In the genomic region with DNA sequence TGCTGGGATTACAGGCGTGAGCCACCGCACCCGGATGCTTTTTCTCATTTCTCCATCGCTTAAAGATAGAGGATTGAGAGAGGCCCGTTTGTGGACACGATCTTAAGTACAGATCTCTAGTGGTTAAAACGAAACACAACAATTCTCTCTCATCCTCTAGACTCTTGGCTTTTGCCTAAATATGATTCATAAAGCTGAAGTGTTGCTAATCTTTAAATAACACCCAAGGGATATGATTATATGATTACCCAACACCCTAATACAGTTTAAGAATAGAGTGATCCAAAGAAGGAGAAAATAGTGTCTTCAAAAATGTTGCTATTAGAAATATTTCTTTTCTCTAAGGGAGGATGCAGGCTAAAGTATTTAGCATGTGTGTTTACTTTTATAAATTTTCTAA, we compare ENCODE assay signal across 17 cellular contexts. TPM values are rescaled to one million over a fixed set of nuclear protein-coding genes. Genes with fewer than 3 reads are reported as not detected.
DNase-seq lines count a peak whose midpoint lies in the region; FAIRE-seq and TF ChIP-seq lines count a peak whose summit lies in the region.
"Had no signal": no experiment of that assay in that cellular context is flagged by ENCODE, and none has a peak within 500 bp of the region (broad histone marks: within the 10 kb centered on the region; RNA-seq: fewer than 3 reads in every experiment).

No MANE protein-coding gene starts in this region.

- no peak for TF ChIP-seq CTCF in fibroblast of the aortic adventitia (IDR thresholded peaks at IDR 0.05; ENCODE audit: insufficient read depth, low read length)
- peak; percentile 23 for TF ChIP-seq CTCF in osteoblast (IDR thresholded peaks at IDR 0.05; ENCODE audit: extremely low read depth, low read depth, low read length)
- TF ChIP-seq CTCF in kidney (IDR thresholded peaks at IDR 0.05; ENCODE audit: borderline replicate concordance, extremely low read depth, insufficient read depth): no peak

- H3K27ac ChIP-seq in osteoblast (ENCODE audit: low read depth, low read length) (peak overlapping the region; percentile 93), kidney (ENCODE audit: low read depth in 2 of 2, low read length in 2 of 2) (no peak overlapping the region)
- H3K27ac ChIP-seq: KMS-11, vagina had no signal

- no peaks in the 10 kb centered on the region for H3K27me3 ChIP-seq in osteoblast (ENCODE audit: insufficient read depth, low read length)
- no peaks in the 10 kb centered on the region for H3K27me3 ChIP-seq in H7 (ENCODE audit: control insufficient read depth, insufficient read depth, low read length)
- H3K27me3 ChIP-seq: BE2C, vagina had no signal

- FAIRE-seq in kidney (lab: Jason Lieb, UNC): no peak
- FAIRE-seq: small intestine had no signal

- H3K4me1 ChIP-seq in osteoblast (ENCODE audit: insufficient read depth, low read length) (peaks cover 26% of the 10 kb centered on the region), kidney (ENCODE audit: control insufficient read depth in 1 of 2, insufficient read depth in 1 of 2, low read depth in 1 of 2, low read length in 2 of 2) (no peaks in the 10 kb centered on the region)
- H3K4me1 ChIP-seq: BE2C, vagina had no signal

- peak overlapping the region; percentile 66 for H3K4me2 ChIP-seq in osteoblast (ENCODE audit: insufficient read depth, low read length)
- H3K4me2 ChIP-seq: KMS-11 had no signal

- H3K9ac ChIP-seq in kidney (ENCODE audit: low read length in 2 of 2): no peak overlapping the region
- H3K9ac ChIP-seq: KMS-11 had no signal

- intact Hi-C loops in kidney (cut with DNase I): no loop called here

- H3K9me3 ChIP-seq in osteoblast (ENCODE audit: low read depth, low read length) (no peaks in the 10 kb centered on the region), kidney (ENCODE audit: control insufficient read depth in 1 of 2, low read length in 2 of 2) (no peaks in the 10 kb centered on the region)
- H3K9me3 ChIP-seq: BE2C, vagina had no signal

- H3K4me3 ChIP-seq in fibroblast of the aortic adventitia (ENCODE audit: low read depth, low read length): no peak overlapping the region
- no peak overlapping the region for H3K4me3 ChIP-seq in osteoblast (ENCODE audit: insufficient read depth, low read length)
- H3K4me3 ChIP-seq in H7 (ENCODE audit: insufficient read depth, low read depth, low read length): no peak overlapping the region
- H3K4me3 ChIP-seq in kidney (ENCODE audit: low read length in 2 of 2): no peak overlapping the region
- H3K4me3 ChIP-seq: vagina had no signal

- H3K36me3 ChIP-seq in osteoblast (ENCODE audit: insufficient read depth, low read length): peaks cover 39% of the 10 kb centered on the region
- H3K36me3 ChIP-seq in H7 (replicated peaks; ENCODE audit: control insufficient read depth, insufficient read depth, low read length): peaks cover 10% of the 10 kb centered on the region
- no peaks in the 10 kb centered on the region for H3K36me3 ChIP-seq in kidney (ENCODE audit: control insufficient read depth in 1 of 2, insufficient read depth in 2 of 2, low read length in 2 of 2)
- H3K36me3 ChIP-seq: vagina had no signal

- H3K79me2 ChIP-seq in osteoblast (ENCODE audit: insufficient read depth, low read length): peaks cover 4% of the 10 kb centered on the region

- H2AFZ ChIP-seq in osteoblast (ENCODE audit: low read length): no peak overlapping the region

- DNase-seq in D341Med (ENCODE audit: low spot score) (peak; percentile 50), amniotic epithelial cell (ENCODE audit: low read depth) (peak; percentile 80), fibroblast of the aortic adventitia (ENCODE audit: low read depth) (peak; percentile 97), osteoblast (ENCODE audit: insufficient read length, low spot score, missing footprints) (peak; percentile 82), foreskin melanocyte (no peak), H7 (no peak), kidney (no peak), islet precursor cell (no peak)
- DNase-seq: activated CD4-positive, CD25-positive, alpha-beta regulatory T cell; BE2C; naive thymus-derived CD4-positive, alpha-beta T cell; NCI-H774; PC-3; small intestine; stimulated activated CD4-positive, alpha-beta T cell treated with anti-CD3 and anti-CD28 coated beads, Interleukin-4, amount 100 ng/mL, for 24 hours had no signal

- H4K20me1 ChIP-seq in osteoblast (ENCODE audit: insufficient read depth, low read length): no peaks in the 10 kb centered on the region

RNA-seq across cellular contexts. Expression of a gene that starts 50.4 kb away (rescaled TPM):
- 39.0 and 68.7 TPM in 2 replicates for total RNA-seq in fibroblast of the aortic adventitia (ENCODE audit: low replicate concordance)
- total RNA-seq in osteoblast: 56.8 and 58.0 TPM in 2 replicates
- 42.9 and 46.0 TPM in 2 replicates for total RNA-seq in H7 (2014; rRNA removed; shearing (Covaris generic))
- total RNA-seq in kidney: 39.6 TPM
- 4.7 TPM for polyA plus RNA-seq in kidney (ENCODE audit: insufficient read depth, low read depth, low replicate concordance)

Comparison
In these comparisons a context has a peak if more than half of its experiments do, and no peak if none do; other contexts are left out.
1. DNase-seq: peak in D341Med (single experiment), amniotic epithelial cell (single experiment), fibroblast of the aortic adventitia (single experiment) and osteoblast (single experiment); none in foreskin melanocyte (single experiment), H7 (single experiment), kidney (single experiment) and islet precursor cell (single experiment).